ENCODE assay signal across 2 cellular contexts in the genomic region with DNA sequence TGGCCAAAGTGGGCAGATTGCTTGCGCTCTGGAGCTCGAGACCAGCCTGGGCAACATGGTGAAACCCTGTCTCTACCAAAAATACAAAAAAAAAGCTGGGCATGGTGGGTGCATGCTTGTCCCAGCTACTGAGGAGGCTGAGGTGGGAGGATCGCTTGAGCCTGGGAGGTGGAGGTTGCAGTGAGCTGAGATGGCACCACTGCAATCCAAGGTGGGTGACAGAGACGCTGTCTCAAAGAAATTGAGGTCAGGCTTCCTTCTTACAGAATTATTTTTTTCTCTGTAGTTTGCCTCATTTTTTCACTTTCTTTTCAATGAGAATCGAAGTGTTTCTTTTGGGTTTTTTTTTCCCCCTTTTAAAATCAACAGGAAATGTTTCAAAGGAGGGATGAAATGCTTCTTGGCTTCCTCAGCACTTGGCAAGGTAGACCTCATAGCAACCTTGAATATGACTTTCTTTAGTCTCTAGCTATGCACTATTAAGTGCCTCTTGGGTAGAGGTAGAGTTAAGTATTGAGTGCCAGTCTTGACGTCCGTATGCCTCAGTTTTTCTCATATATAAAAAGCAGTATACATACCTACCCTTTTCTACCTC.
TF ChIP-seq lines count a peak whose summit lies in the region.

No MANE protein-coding gene starts in this region.

TF ChIP-seq in HepG2, 621 proteins besides CTCF, POLR2A, EP300 and RAD21 (continues in another document):
- TF ChIP-seq YEATS4 (CRISPR knock-in tag; IDR thresholded peaks at IDR 0.05; ENCODE audit: borderline replicate concordance) (no peak), MXI1 (IDR thresholded peaks at IDR 0.05; ENCODE audit: borderline replicate concordance, low read depth, low read length) (no peak), EEA1 (CRISPR knock-in tag; IDR thresholded peaks at IDR 0.05; ENCODE audit: borderline replicate concordance) (no peak), TFE3 (CRISPR knock-in tag; IDR thresholded peaks at IDR 0.05) (no peak), HNF1A (IDR thresholded peaks at IDR 0.05; ENCODE audit: low read depth) (no peak), HNF1A (CRISPR knock-in tag; IDR thresholded peaks at IDR 0.05; ENCODE audit: borderline replicate concordance) (no peak), TMF1 (CRISPR knock-in tag; IDR thresholded peaks at IDR 0.05; ENCODE audit: low read depth) (no peak), HOXA5 (CRISPR knock-in tag; IDR thresholded peaks at IDR 0.05) (no peak), ZFP1 (CRISPR knock-in tag; IDR thresholded peaks at IDR 0.05) (no peak), MTA1 (CRISPR knock-in tag; IDR thresholded peaks at IDR 0.05; ENCODE audit: borderline replicate concordance) (no peak), ATRX (CRISPR knock-in tag; IDR thresholded peaks at IDR 0.05; ENCODE audit: borderline replicate concordance) (no peak), RBM22 (optimal IDR thresholded peaks at IDR 0.05; ENCODE audit: low read length) (peak; percentile 37)
- TF ChIP-seq, protein P1, sequence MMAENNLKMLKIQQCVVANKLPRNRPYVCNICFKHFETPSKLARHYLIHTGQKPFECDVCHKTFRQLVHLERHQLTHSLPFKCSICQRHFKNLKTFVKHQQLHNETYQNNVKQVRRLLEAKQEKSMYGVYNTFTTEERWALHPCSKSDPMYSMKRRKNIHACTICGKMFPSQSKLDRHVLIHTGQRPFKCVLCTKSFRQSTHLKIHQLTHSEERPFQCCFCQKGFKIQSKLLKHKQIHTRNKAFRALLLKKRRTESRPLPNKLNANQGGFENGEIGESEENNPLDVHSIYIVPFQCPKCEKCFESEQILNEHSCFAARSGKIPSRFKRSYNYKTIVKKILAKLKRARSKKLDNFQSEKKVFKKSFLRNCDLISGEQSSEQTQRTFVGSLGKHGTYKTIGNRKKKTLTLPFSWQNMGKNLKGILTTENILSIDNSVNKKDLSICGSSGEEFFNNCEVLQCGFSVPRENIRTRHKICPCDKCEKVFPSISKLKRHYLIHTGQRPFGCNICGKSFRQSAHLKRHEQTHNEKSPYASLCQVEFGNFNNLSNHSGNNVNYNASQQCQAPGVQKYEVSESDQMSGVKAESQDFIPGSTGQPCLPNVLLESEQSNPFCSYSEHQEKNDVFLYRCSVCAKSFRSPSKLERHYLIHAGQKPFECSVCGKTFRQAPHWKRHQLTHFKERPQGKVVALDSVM (CRISPR knock-in tag; IDR thresholded peaks at IDR 0.05): peak; percentile 36; the same call in 1 of the 2 replicates
- TF ChIP-seq, protein P2, sequence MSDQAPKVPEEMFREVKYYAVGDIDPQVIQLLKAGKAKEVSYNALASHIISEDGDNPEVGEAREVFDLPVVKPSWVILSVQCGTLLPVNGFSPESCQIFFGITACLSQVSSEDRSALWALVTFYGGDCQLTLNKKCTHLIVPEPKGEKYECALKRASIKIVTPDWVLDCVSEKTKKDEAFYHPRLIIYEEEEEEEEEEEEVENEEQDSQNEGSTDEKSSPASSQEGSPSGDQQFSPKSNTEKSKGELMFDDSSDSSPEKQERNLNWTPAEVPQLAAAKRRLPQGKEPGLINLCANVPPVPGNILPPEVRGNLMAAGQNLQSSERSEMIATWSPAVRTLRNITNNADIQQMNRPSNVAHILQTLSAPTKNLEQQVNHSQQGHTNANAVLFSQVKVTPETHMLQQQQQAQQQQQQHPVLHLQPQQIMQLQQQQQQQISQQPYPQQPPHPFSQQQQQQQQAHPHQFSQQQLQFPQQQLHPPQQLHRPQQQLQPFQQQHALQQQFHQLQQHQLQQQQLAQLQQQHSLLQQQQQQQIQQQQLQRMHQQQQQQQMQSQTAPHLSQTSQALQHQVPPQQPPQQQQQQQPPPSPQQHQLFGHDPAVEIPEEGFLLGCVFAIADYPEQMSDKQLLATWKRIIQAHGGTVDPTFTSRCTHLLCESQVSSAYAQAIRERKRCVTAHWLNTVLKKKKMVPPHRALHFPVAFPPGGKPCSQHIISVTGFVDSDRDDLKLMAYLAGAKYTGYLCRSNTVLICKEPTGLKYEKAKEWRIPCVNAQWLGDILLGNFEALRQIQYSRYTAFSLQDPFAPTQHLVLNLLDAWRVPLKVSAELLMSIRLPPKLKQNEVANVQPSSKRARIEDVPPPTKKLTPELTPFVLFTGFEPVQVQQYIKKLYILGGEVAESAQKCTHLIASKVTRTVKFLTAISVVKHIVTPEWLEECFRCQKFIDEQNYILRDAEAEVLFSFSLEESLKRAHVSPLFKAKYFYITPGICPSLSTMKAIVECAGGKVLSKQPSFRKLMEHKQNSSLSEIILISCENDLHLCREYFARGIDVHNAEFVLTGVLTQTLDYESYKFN (CRISPR knock-in tag; conservative IDR thresholded peaks at IDR 0.05): no peak

TF ChIP-seq in H1, 55 proteins besides CTCF, POLR2A, EP300 and RAD21:
- no peak for TF ChIP-seq EZH2 (IDR thresholded peaks at IDR 0.05; ENCODE audit: low read depth, low read length, severe bottlenecking)
- TF ChIP-seq CEBPB (IDR thresholded peaks at IDR 0.05; ENCODE audit: low read depth, low read length): no peak
